ENCODE assay signal across 25 cellular contexts in the genomic region with DNA sequence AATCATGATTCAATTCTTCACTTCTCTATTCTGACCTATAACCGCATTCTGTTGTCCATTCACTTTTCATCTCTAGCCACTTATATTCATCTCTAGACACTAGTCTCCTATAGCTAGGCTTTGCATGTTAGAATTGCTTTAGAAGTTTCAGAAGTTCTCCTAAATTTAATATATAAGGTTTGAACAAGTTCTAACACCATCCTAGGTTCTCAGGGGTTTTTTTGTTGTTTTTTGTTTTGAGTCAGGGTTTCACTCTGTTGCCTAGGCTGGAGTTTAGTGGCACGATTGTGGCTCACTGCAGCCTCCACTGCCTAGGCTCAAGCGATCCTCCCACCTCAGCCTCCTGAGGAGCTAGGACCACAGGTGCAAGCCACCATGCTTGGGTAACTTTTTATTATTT. TPM values are rescaled to one million over a fixed set of nuclear protein-coding genes. Genes with fewer than 3 reads are reported as not detected.
A peak's percentile ranks its signal among the peaks of the same experiment; 100 is the strongest.
DNase-seq lines count a peak whose midpoint lies in the region; ATAC-seq and TF ChIP-seq lines count a peak whose summit lies in the region.
"Had no signal": no experiment of that assay in that cellular context is flagged by ENCODE, and none has a peak within 500 bp of the region (broad histone marks: within the 10 kb centered on the region; RNA-seq: fewer than 3 reads in every experiment).

No MANE protein-coding gene starts in this region.

- TF ChIP-seq CTCF in GM10266 (IDR thresholded peaks at IDR 0.05; ENCODE audit: control insufficient read depth, insufficient read depth, low read depth, missing control alignments), result no peak
- no peak for TF ChIP-seq CTCF in chondrocyte (IDR thresholded peaks at IDR 0.05)

- H3K36me3 Mint-ChIP-seq in chondrocyte (ENCODE audit: low read depth), result peaks cover 1% of the 10 kb centered on the region

- H3K4me1 Mint-ChIP-seq in chondrocyte (ENCODE audit: low read depth), result peaks cover 23% of the 10 kb centered on the region

- no peaks in the 10 kb centered on the region for H3K27me3 Mint-ChIP-seq in chondrocyte (ENCODE audit: low read depth)
- H3K27me3 Mint-ChIP-seq: activated naive CD8-positive, alpha-beta T cell; central memory CD8-positive, alpha-beta T cell; memory B cell; T-helper 17 cell had no signal

- H3K27ac Mint-ChIP-seq in chondrocyte (ENCODE audit: unreplicated experiment), result no peak overlapping the region
- H3K27ac Mint-ChIP-seq: activated naive CD8-positive, alpha-beta T cell; memory B cell had no signal

- ATAC-seq in GM18519 (IDR thresholded peaks at IDR 0.05; ENCODE audit: low FRiP score, unreplicated experiment) (peak; percentile 49), GM21515 (IDR thresholded peaks at IDR 0.05; ENCODE audit: unreplicated experiment) (peak; percentile 75), HG02884 (IDR thresholded peaks at IDR 0.05; ENCODE audit: unreplicated experiment) (peak; percentile 78), HG03521 (IDR thresholded peaks at IDR 0.05; ENCODE audit: unreplicated experiment) (peak; percentile 45), esophagus mucosa (no peak)
- ATAC-seq: heart left ventricle; left colon; stimulated activated effector memory CD8-positive, alpha-beta T cell treated with anti-CD3 and anti-CD28 coated beads, Interleukin-12 subunit alpha, Interleukin-12 subunit beta, amount 100 ng/mL, for 72 hours; T-helper 17 cell had no signal

- no peak for DNase-seq in dedifferentiated amniotic fluid mesenchymal stem cell (ENCODE audit: extremely low spot score)
- DNase-seq in GM10266 (ENCODE audit: extremely low spot score), result no peak
- DNase-seq in chondrocyte (ENCODE audit: low spot score), result no peak
- DNase-seq: activated CD4-positive, alpha-beta T cell treated with anti-CD3 and anti-CD28 coated beads, Interleukin-2, amount 50 U/mL, for 1 hour; C1 segment of cervical spinal cord; Calu3; EL; heart left ventricle; left colon; NCI-H1417 treated with DMSO at 0.1 percent for 48 hours; NCI-H2171 treated with DMSO at 0.1 percent for 48 hours; NCI-H69; stimulated activated CD4-positive, alpha-beta T cell treated with anti-CD3 and anti-CD28 coated beads, Interleukin-1b, Interleukin-23, amount 100 ng/mL, for 48 hours; T-helper 17 cell; testis; WERI-Rb-1 had no signal

- H3K9me3 Mint-ChIP-seq in chondrocyte (ENCODE audit: low read depth), result no peaks in the 10 kb centered on the region
- H3K9me3 Mint-ChIP-seq: central memory CD8-positive, alpha-beta T cell; memory B cell had no signal

- no peak overlapping the region for H3K4me3 Mint-ChIP-seq in chondrocyte (ENCODE audit: unreplicated experiment)
- H3K4me3 Mint-ChIP-seq: activated naive CD8-positive, alpha-beta T cell; central memory CD8-positive, alpha-beta T cell; memory B cell; stimulated activated effector memory CD8-positive, alpha-beta T cell treated with anti-CD3 and anti-CD28 coated beads, Interleukin-12 subunit alpha, Interleukin-12 subunit beta, amount 100 ng/mL, for 72 hours; T-helper 17 cell had no signal

RNA-seq across cellular contexts. Expression of a gene that starts 19.9 kb away (rescaled TPM):
- total RNA-seq in esophagus mucosa (7.5 TPM), chondrocyte (6.6 to 10.0 TPM (median 9.3 TPM) in 3 replicates)
